10 cellular contexts compared by ENCODE assay signal in the genomic region with DNA sequence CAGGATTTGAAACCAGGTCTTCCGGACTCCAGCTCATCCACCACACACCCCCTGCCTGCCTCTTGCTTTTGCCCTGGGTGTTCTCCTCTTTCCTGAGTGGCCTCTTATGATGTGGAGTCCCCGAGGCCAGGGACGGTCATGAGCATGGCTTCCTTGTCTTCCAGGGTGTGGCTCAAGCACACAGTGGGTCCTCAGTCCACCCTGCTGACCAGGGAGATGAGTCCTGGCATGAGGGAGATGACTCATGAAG. TPM values are rescaled to one million over a fixed set of nuclear protein-coding genes. Genes with fewer than 3 reads are reported as not detected.
DNase-seq lines count a peak whose midpoint lies in the region; ATAC-seq and TF ChIP-seq lines count a peak whose summit lies in the region.
"Had no signal": no experiment of that assay in that cellular context is flagged by ENCODE, and none has a peak within 500 bp of the region (broad histone marks: within the 10 kb centered on the region; RNA-seq: fewer than 3 reads in every experiment).

No MANE protein-coding gene starts in this region.

- H3K4me2 ChIP-seq in SK-N-SH (no peak overlapping the region), Loucy (ENCODE audit: low read depth, low read length, poor library complexity, severe bottlenecking) (peak overlapping the region; percentile 72)

- CTCF ChIA-PET in SK-N-SH (lab: Yijun Ruan, JAX), result interaction anchor here (0.9 to 4.5 kb wide), 8 partner anchors 10 to 426 kb away, joined by 3 to 48 read pairs (median 6); a partner anchor contains a TSS

- peaks cover 0 to 4% (median 0%) of the 10 kb centered on the region in 5 experiments for H3K9me3 Mint-ChIP-seq in brain

- H3K27ac Mint-ChIP-seq in brain, result peak overlapping the region in 4 of 5 experiments; percentile 87 to 100 (median 99)

- TF ChIP-seq CTCF in SK-N-SH (IDR thresholded peaks at IDR 0.05) (no peak), Loucy (conservative IDR thresholded peaks at IDR 0.05; ENCODE audit: low read length) (no peak), brain (conservative IDR thresholded peaks at IDR 0.05) (no peak), prostate gland (IDR thresholded peaks at IDR 0.05) (no peak)

- TF ChIP-seq POLR2A in prostate gland (IDR thresholded peaks at IDR 0.05), result no peak

- H3K9me2 ChIP-seq in SK-N-SH (no peaks in the 10 kb centered on the region), Loucy (replicated peaks; ENCODE audit: low read depth, low read length) (no peaks in the 10 kb centered on the region)

- H3K79me2 ChIP-seq in SK-N-SH (ENCODE audit: insufficient read depth) (no peaks in the 10 kb centered on the region), Loucy (ENCODE audit: insufficient read depth, low read length) (peaks cover 24% of the 10 kb centered on the region)

- no peaks in the 10 kb centered on the region for H3K27me3 ChIP-seq in SK-N-SH (ENCODE audit: insufficient read depth)
- H3K27me3 ChIP-seq in Loucy (ENCODE audit: insufficient read depth, low read length, poor library complexity, severe bottlenecking), result no peaks in the 10 kb centered on the region
- H3K27me3 ChIP-seq in prostate gland (replicated peaks; ENCODE audit: insufficient read depth), result no peaks in the 10 kb centered on the region

- H3K9ac ChIP-seq in SK-N-SH (no peak overlapping the region), Loucy (ENCODE audit: low read depth, low read length, poor library complexity, severe bottlenecking) (peak overlapping the region; percentile 90)

- H3K27me3 Mint-ChIP-seq in brain, result peaks cover 3% of the 10 kb centered on the region

- no peak for TF ChIP-seq RAD21 in SK-N-SH (IDR thresholded peaks at IDR 0.05; ENCODE audit: low read length)

- intact Hi-C loops in prostate gland (cut with DNase I), result no loop called here

- DNase-seq in SK-N-SH (no peak), prostate gland (ENCODE audit: low spot score) (no peak), AML-193 (lab: John Stamatoyannopoulos, UW) (no peak)
- DNase-seq: NCI-H345 had no signal

- 100% methylated on average over 1 of the region's 3 CpGs for WGBS in SK-N-SH (ENCODE audit: low lambda C conversion rate)
- WGBS in prostate gland, result 88% methylated on average over 3 of the region's 3 CpGs

- peaks cover 19% of the 10 kb centered on the region for H3F3A ChIP-seq in SK-N-SH (replicated peaks; ENCODE audit: insufficient read depth)
- H3F3A ChIP-seq in Loucy (ENCODE audit: low read depth), result peaks cover 16% of the 10 kb centered on the region; the same call in 1 of the 2 replicates

- no peaks in the 10 kb centered on the region for H3K36me3 Mint-ChIP-seq in brain

- no peak for TF ChIP-seq EP300 in SK-N-SH (IDR thresholded peaks at IDR 0.05; ENCODE audit: borderline replicate concordance in 1 of 2, low read depth in 1 of 2, low read length in 1 of 2)

- H3K36me3 ChIP-seq in SK-N-SH (replicated peaks in 1 of 2; ENCODE audit: control insufficient read depth in 1 of 2, insufficient read depth in 2 of 2, low read length in 1 of 2) (no peaks in the 10 kb centered on the region), Loucy (ENCODE audit: insufficient read depth, low read length) (no peaks in the 10 kb centered on the region), prostate gland (no peaks in the 10 kb centered on the region)

- H4K20me1 ChIP-seq in SK-N-SH (ENCODE audit: insufficient read depth) (no peaks in the 10 kb centered on the region), Loucy (ENCODE audit: insufficient read depth, low read length, poor library complexity, severe bottlenecking) (no peaks in the 10 kb centered on the region)

- H2AFZ ChIP-seq in SK-N-SH (ENCODE audit: low read depth) (no peak overlapping the region), Loucy (ENCODE audit: low read length) (no peak overlapping the region)

- H3K27ac ChIP-seq in SK-N-SH (ENCODE audit: low read depth in 2 of 2, low read length in 1 of 2) (peak overlapping the region; percentile 94 to 97), prostate gland (peak overlapping the region; percentile 36 to 81)
- H3K27ac ChIP-seq: 22Rv1 had no signal

- H3K4me3 ChIP-seq in SK-N-SH (ENCODE audit: low read depth in 2 of 2, low read length in 1 of 2) (no peak overlapping the region), Loucy (ENCODE audit: low read length, poor library complexity, severe bottlenecking) (peak overlapping the region; percentile 14), prostate gland (no peak overlapping the region)

- H3K4me1 ChIP-seq in SK-N-SH (ENCODE audit: control insufficient read depth in 1 of 2, insufficient read depth in 2 of 2, low read depth in 1 of 2, low read length in 1 of 2) (peaks cover 32 to 68% of the 10 kb centered on the region in 2 experiments), Loucy (ENCODE audit: insufficient read depth, low read length, poor library complexity, severe bottlenecking) (peaks cover 60% of the 10 kb centered on the region), prostate gland (replicated peaks) (peaks cover 19% of the 10 kb centered on the region)

- ATAC-seq in SK-N-SH treated with all-trans-retinoic acid at 6 μM for 48 hours, result no peak
- ATAC-seq in GM18867 (IDR thresholded peaks at IDR 0.05; ENCODE audit: unreplicated experiment), result no peak
- no peak for ATAC-seq in HG02642 (IDR thresholded peaks at IDR 0.05; ENCODE audit: poor library complexity, unreplicated experiment)

- peak overlapping the region in 3 of 5 experiments; percentile 42 to 69 (median 67) for H3K4me3 Mint-ChIP-seq in brain

- POLR2A ChIA-PET in SK-N-SH (lab: Yijun Ruan, JAX), result interaction anchor here (0.7 to 10.9 kb wide), 4 partner anchors 9 to 48 kb away, joined by 3 to 188 read pairs (median 6); a partner anchor contains a TSS

- peaks cover 81% of the 10 kb centered on the region for H3K4me1 Mint-ChIP-seq in brain

- H3K9me3 ChIP-seq in SK-N-SH (no peaks in the 10 kb centered on the region), Loucy (ENCODE audit: insufficient read depth, low read depth, low read length) (no peaks in the 10 kb centered on the region), prostate gland (no peaks in the 10 kb centered on the region)

TF ChIP-seq in SK-N-SH, 30 proteins besides CTCF, POLR2A, EP300 and RAD21 (continues in another document):
- TF ChIP-seq, protein P1, sequence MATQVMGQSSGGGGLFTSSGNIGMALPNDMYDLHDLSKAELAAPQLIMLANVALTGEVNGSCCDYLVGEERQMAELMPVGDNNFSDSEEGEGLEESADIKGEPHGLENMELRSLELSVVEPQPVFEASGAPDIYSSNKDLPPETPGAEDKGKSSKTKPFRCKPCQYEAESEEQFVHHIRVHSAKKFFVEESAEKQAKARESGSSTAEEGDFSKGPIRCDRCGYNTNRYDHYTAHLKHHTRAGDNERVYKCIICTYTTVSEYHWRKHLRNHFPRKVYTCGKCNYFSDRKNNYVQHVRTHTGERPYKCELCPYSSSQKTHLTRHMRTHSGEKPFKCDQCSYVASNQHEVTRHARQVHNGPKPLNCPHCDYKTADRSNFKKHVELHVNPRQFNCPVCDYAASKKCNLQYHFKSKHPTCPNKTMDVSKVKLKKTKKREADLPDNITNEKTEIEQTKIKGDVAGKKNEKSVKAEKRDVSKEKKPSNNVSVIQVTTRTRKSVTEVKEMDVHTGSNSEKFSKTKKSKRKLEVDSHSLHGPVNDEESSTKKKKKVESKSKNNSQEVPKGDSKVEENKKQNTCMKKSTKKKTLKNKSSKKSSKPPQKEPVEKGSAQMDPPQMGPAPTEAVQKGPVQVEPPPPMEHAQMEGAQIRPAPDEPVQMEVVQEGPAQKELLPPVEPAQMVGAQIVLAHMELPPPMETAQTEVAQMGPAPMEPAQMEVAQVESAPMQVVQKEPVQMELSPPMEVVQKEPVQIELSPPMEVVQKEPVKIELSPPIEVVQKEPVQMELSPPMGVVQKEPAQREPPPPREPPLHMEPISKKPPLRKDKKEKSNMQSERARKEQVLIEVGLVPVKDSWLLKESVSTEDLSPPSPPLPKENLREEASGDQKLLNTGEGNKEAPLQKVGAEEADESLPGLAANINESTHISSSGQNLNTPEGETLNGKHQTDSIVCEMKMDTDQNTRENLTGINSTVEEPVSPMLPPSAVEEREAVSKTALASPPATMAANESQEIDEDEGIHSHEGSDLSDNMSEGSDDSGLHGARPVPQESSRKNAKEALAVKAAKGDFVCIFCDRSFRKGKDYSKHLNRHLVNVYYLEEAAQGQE (IDR thresholded peaks at IDR 0.05; ENCODE audit: low read depth, low read length), result no peak

TF ChIP-seq in SK-N-SH treated with all-trans-retinoic acid at 6 μM for 48 hours, 23 proteins besides CTCF, POLR2A, EP300 and RAD21:
- TF ChIP-seq TOX (CRISPR knock-in tag; IDR thresholded peaks at IDR 0.05; ENCODE audit: borderline replicate concordance), result no peak
- TF ChIP-seq PPARA (CRISPR knock-in tag; IDR thresholded peaks at IDR 0.05; ENCODE audit: borderline replicate concordance), result no peak
- TF ChIP-seq ZC3H10 (CRISPR knock-in tag; IDR thresholded peaks at IDR 0.05), result no peak
TF ChIP-seq in SK-N-SH treated with all-trans-retinoic acid at 6 μM for 48 hours: peak in this region for 0.

RNA-seq across cellular contexts. Expression of a gene that starts 32.8 kb away (rescaled TPM):
- 22.9 and 25.8 TPM in 2 replicates for polyA plus RNA-seq in SK-N-SH (2012; rRNA removed)
- 15.6 and 19.0 TPM in 2 replicates for polyA plus RNA-seq in SK-N-SH (2012; cell fraction: cytosol; rRNA removed)
- polyA plus RNA-seq in SK-N-SH (2012; cell fraction: nucleus; rRNA removed), result 38.8 and 40.0 TPM in 2 replicates
- polyA plus RNA-seq in brain (ENCODE audit: insufficient read depth, low read depth, low replicate concordance), result 29.3 TPM
- 10 to 100 TPM; 33.0 to 55.9 TPM for total RNA-seq in prostate gland

RNA-seq across cellular contexts. Expression of a gene that starts 48.2 kb away (rescaled TPM):
- polyA plus RNA-seq in SK-N-SH (2012; rRNA removed), result 24.9 and 30.4 TPM in 2 replicates
- 19.5 and 19.9 TPM in 2 replicates for polyA plus RNA-seq in SK-N-SH (2012; cell fraction: cytosol; rRNA removed)
- 41.8 and 55.3 TPM in 2 replicates for polyA plus RNA-seq in SK-N-SH (2012; cell fraction: nucleus; rRNA removed)
- polyA plus RNA-seq in brain (ENCODE audit: insufficient read depth, low read depth, low replicate concordance), result 121 TPM
- total RNA-seq in prostate gland, result 100 to 1,000 TPM; 259 to 265 TPM
